ENCODE assay signal across 15 cellular contexts in the genomic region with DNA sequence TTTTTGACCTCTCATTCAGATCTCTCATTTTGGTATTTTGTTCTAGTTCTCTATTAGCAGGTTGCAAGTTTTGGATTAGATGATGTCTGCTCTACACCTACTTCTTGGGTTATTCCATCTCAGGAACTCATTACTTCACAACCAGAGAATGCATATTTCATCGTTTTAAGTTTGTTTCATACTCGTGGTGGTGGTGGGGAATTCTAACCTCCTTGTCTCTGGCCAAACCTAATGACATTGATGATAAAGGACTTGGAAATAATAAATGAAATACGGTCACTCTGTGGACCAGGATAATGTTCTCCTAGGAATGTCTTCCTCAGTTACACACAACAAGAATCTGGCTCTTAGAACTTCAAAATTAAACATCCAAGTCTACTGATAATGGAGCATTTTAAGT.
DNase-seq lines count a peak whose midpoint lies in the region; ATAC-seq, FAIRE-seq and TF ChIP-seq lines count a peak whose summit lies in the region.
"Had no signal": no experiment of that assay in that cellular context is flagged by ENCODE, and none has a peak within 500 bp of the region (broad histone marks: within the 10 kb centered on the region; RNA-seq: fewer than 3 reads in every experiment).

No MANE protein-coding gene starts in this region.

- H3K27me3 Mint-ChIP-seq in astrocyte (ENCODE audit: low read depth, unreplicated experiment) = peaks cover 5% of the 10 kb centered on the region
- H3K27me3 Mint-ChIP-seq: IgD-negative memory B cell had no signal

- no peaks in the 10 kb centered on the region for H3K9me3 Mint-ChIP-seq in astrocyte (ENCODE audit: unreplicated experiment)
- H3K9me3 Mint-ChIP-seq: CD8-positive, alpha-beta T cell; IgD-negative memory B cell had no signal

- H3K9me3 ChIP-seq in Karpas-422 (ENCODE audit: low read length) (no peaks in the 10 kb centered on the region), astrocyte (ENCODE audit: insufficient read depth, low read depth, low read length) (no peaks in the 10 kb centered on the region)
- H3K9me3 ChIP-seq: A549, BLaER1, HAP-1 had no signal

- H3K27me3 ChIP-seq in Karpas-422 (ENCODE audit: low read length) = no peaks in the 10 kb centered on the region
- no peaks in the 10 kb centered on the region for H3K27me3 ChIP-seq in astrocyte (ENCODE audit: insufficient read depth, low read length)
- H3K27me3 ChIP-seq: BLaER1 had no signal

- no peak overlapping the region for H3K4me3 Mint-ChIP-seq in astrocyte (ENCODE audit: unreplicated experiment)
- H3K4me3 Mint-ChIP-seq: CD8-positive, alpha-beta T cell had no signal

- no peak overlapping the region for H2AFZ ChIP-seq in Karpas-422 (ENCODE audit: low read length)
- H2AFZ ChIP-seq in astrocyte (ENCODE audit: low read depth, low read length) = no peak overlapping the region
- H2AFZ ChIP-seq: GM23248 had no signal

- H3K9ac ChIP-seq in Karpas-422 (ENCODE audit: low read length) = no peak overlapping the region
- no peak overlapping the region for H3K9ac ChIP-seq in astrocyte (ENCODE audit: low read length)
- H3K9ac ChIP-seq: BLaER1, GM23248 had no signal

- H3K36me3 Mint-ChIP-seq in astrocyte (ENCODE audit: low read depth, unreplicated experiment) = no peaks in the 10 kb centered on the region
- H3K36me3 Mint-ChIP-seq: CD8-positive, alpha-beta T cell; IgD-negative memory B cell had no signal

- H3K36me3 ChIP-seq in Karpas-422 (ENCODE audit: insufficient read depth, low read length) = no peaks in the 10 kb centered on the region
- no peaks in the 10 kb centered on the region for H3K36me3 ChIP-seq in astrocyte (ENCODE audit: insufficient read depth, low read length)
- H3K36me3 ChIP-seq: BLaER1, HAP-1 had no signal

- no peak overlapping the region for H3K4me2 ChIP-seq in Karpas-422 (ENCODE audit: low read depth, low read length, poor library complexity, severe bottlenecking)
- no peak overlapping the region for H3K4me2 ChIP-seq in astrocyte (ENCODE audit: low read length)
- H3K4me2 ChIP-seq: A549 had no signal

- peaks cover 32% of the 10 kb centered on the region for H3K4me1 ChIP-seq in Karpas-422 (ENCODE audit: low read length)
- peaks cover 8% of the 10 kb centered on the region for H3K4me1 ChIP-seq in astrocyte (ENCODE audit: insufficient read depth, low read length)
- H3K4me1 ChIP-seq: HAP-1 had no signal

- H3K27ac Mint-ChIP-seq in astrocyte (ENCODE audit: unreplicated experiment) = no peak overlapping the region
- H3K27ac Mint-ChIP-seq: CD8-positive, alpha-beta T cell; IgD-negative memory B cell had no signal

- H3K4me3 ChIP-seq in GM12865 (ENCODE audit: low read depth, low read length) (peak overlapping the region; percentile 34), Karpas-422 (ENCODE audit: low read length) (no peak overlapping the region), astrocyte (ENCODE audit: insufficient read depth, low read depth, low read length) (no peak overlapping the region)
- H3K4me3 ChIP-seq: A549, BLaER1, GM23248, HAP-1 had no signal

- H3K27ac ChIP-seq in Karpas-422 (ENCODE audit: low read length) = no peak overlapping the region
- H3K27ac ChIP-seq in astrocyte (ENCODE audit: low read depth, low read length) = no peak overlapping the region
- H3K27ac ChIP-seq: A549, BLaER1, GM23248 had no signal

- H3K79me2 ChIP-seq in Karpas-422 (ENCODE audit: low read length) (no peaks in the 10 kb centered on the region), astrocyte (ENCODE audit: insufficient read depth, low read length) (no peaks in the 10 kb centered on the region)

- no peak for FAIRE-seq in astrocyte (lab: Jason Lieb, UNC)
- FAIRE-seq: A549, HepG2 had no signal

- DNase-seq in GM12865 (ENCODE audit: low read depth) (no peak), Karpas-422 (peak; percentile 7), astrocyte (ENCODE audit: low read depth) (peak; percentile 73)
- DNase-seq: Calu3; CD8-positive, alpha-beta T cell; GF-D8; GM23248 had no signal

- no peaks in the 10 kb centered on the region for H3K9me2 ChIP-seq in Karpas-422 (replicated peaks; ENCODE audit: insufficient read depth, low read length)

- no peak for ATAC-seq in GM18870 (IDR thresholded peaks at IDR 0.05; ENCODE audit: unreplicated experiment)
- ATAC-seq in HG03097 (IDR thresholded peaks at IDR 0.05; ENCODE audit: low FRiP score, unreplicated experiment) = no peak
- ATAC-seq in GM18907 (IDR thresholded peaks at IDR 0.05; ENCODE audit: unreplicated experiment) = no peak
- ATAC-seq: A549; CD8-positive, alpha-beta T cell; HepG2 had no signal

- peaks cover 22% of the 10 kb centered on the region for H3K4me1 Mint-ChIP-seq in astrocyte (ENCODE audit: low read depth, unreplicated experiment)

- H4K20me1 ChIP-seq in Karpas-422 (ENCODE audit: insufficient read depth, low read depth, low read length) = no peaks in the 10 kb centered on the region
- H4K20me1 ChIP-seq in astrocyte (ENCODE audit: insufficient read depth, low read length) = no peaks in the 10 kb centered on the region
- H4K20me1 ChIP-seq: BLaER1 had no signal

- TF ChIP-seq CTCF in GM12865 (IDR thresholded peaks at IDR 0.05; ENCODE audit: insufficient read depth, low read depth, low read length, missing control alignments) = no peak
- TF ChIP-seq CTCF in astrocyte (IDR thresholded peaks at IDR 0.05; ENCODE audit: insufficient read depth, low read depth, low read length) = no peak
